In genomic region chr5:111755942-111756353, GRCh38 we compare ENCODE assay signal across 7 cellular contexts. TPM values are rescaled to one million over a fixed set of nuclear protein-coding genes. Genes with fewer than 3 reads are reported as not detected.
DNase-seq lines count a peak whose midpoint lies in the region; ATAC-seq, FAIRE-seq and TF ChIP-seq lines count a peak whose summit lies in the region.

No MANE protein-coding gene starts in this region.

- DNase-seq in GM23248 (peak; percentile 76), NCI-H526 treated with DMSO at 0.1 percent for 48 hours (lab: John Stamatoyannopoulos, UW) (peak; percentile 62), dorsolateral prefrontal cortex (no peak), natural killer cell (no peak), activated gamma-delta T cell (lab: John Stamatoyannopoulos, UW) (no peak), RCC 7860 (ENCODE audit: low spot score) (no peak), hepatic stellate cell (ENCODE audit: low spot score) (no peak)

- H3K9me3 ChIP-seq in GM23248 (ENCODE audit: low read depth): no peaks in the 10 kb centered on the region

- H4K20me1 ChIP-seq in GM23248 (ENCODE audit: insufficient read depth): no peaks in the 10 kb centered on the region

- no peak overlapping the region for H3K4me3 Mint-ChIP-seq in natural killer cell

- no peak overlapping the region for H2AFZ ChIP-seq in GM23248

- H3K27me3 ChIP-seq in GM23248 (replicated peaks; ENCODE audit: insufficient read depth): no peaks in the 10 kb centered on the region
- H3K27me3 ChIP-seq in dorsolateral prefrontal cortex: no peaks in the 10 kb centered on the region

- no peaks in the 10 kb centered on the region for H3K9me3 Mint-ChIP-seq in natural killer cell

- H3K27ac Mint-ChIP-seq in natural killer cell: peak overlapping the region; percentile 74 to 82

- in situ Hi-C loops in GM23248 (cut with MboI): loop anchor here (5.0 kb wide), 1 partner anchor 391 kb away; no protein-coding TSS in a partner anchor

- peak overlapping the region; percentile 96 for H3K9ac ChIP-seq in GM23248

- intact Hi-C loops in dorsolateral prefrontal cortex (cut with DNase I) (loop anchor here (10.0 kb wide), 2 partner anchors 369 to 409 kb away; no protein-coding TSS in a partner anchor), natural killer cell (cut with micrococcal nuclease) (loop anchor here (2.0 kb wide), 2 partner anchors 171 to 243 kb away; partner anchors contain the start of gene STARD4)

- FAIRE-seq in RCC 7860 (lab: Jason Lieb, UNC): no peak

- WGBS in GM23248 (ENCODE audit: low coverage in 1 of 2, low lambda C conversion rate in 2 of 2, missing lambda C conversion rate in 2 of 2), 2 experiments: 1 to 3% methylated on average over 5 of the region's 5 CpGs

- no peaks in the 10 kb centered on the region for H3K9me2 ChIP-seq in GM23248 (ENCODE audit: insufficient read depth)

- peak overlapping the region; percentile 93 for H3K27ac ChIP-seq in GM23248
- peak overlapping the region in 52 of 59 donors; percentile 1 to 94 (median 74) for H3K27ac ChIP-seq in dorsolateral prefrontal cortex

- peaks cover 30% of the 10 kb centered on the region for H3K4me1 ChIP-seq in GM23248 (ENCODE audit: insufficient read depth)

- no peaks in the 10 kb centered on the region for H3K27me3 Mint-ChIP-seq in natural killer cell (ENCODE audit: low read depth in 2 of 2)

- peak in 1 of 56 donors; percentile 3 for TF ChIP-seq CTCF in dorsolateral prefrontal cortex (IDR thresholded peaks at IDR 0.05 in 54 of 56, conservative IDR thresholded peaks at IDR 0.05 in 2 of 56; ENCODE audit: low read depth in 1 of 56, partially characterized antibody in 56 of 56)
- TF ChIP-seq CTCF in natural killer cell (IDR thresholded peaks at IDR 0.05): no peak

- peak overlapping the region; percentile 99 for H3K4me2 ChIP-seq in GM23248 (ENCODE audit: unreplicated experiment)

- ATAC-seq in natural killer cell: no peak

- peaks cover 16 to 24% of the 10 kb centered on the region in 2 donors for H3K4me1 Mint-ChIP-seq in natural killer cell

- no peaks in the 10 kb centered on the region for H3K36me3 Mint-ChIP-seq in natural killer cell

- peaks cover 60% of the 10 kb centered on the region for H3K79me2 ChIP-seq in GM23248 (ENCODE audit: insufficient read depth)

- H3K36me3 ChIP-seq in GM23248 (ENCODE audit: low read depth): peaks cover 47% of the 10 kb centered on the region

- H3F3A ChIP-seq in GM23248 (ENCODE audit: insufficient read depth): peaks cover 65% of the 10 kb centered on the region

- H3K4me3 ChIP-seq in GM23248 (peak overlapping the region; percentile 98), dorsolateral prefrontal cortex (peak overlapping the region in 56 of 59 donors; percentile 47 to 88 (median 73))

RNA-seq across cellular contexts. Expression of gene NREP, which starts 1.0 kb away (rescaled TPM):
- 1,282 and 1,485 TPM in 2 replicates for total RNA-seq in GM23248 (2014; rRNA removed; shearing (Covaris generic))
- polyA plus RNA-seq in GM23248 (2016; fragmentation: Nextera tagmentation; extraction: Ambion mirVana): 1,378 and 1,415 TPM in 2 replicates
- total RNA-seq in dorsolateral prefrontal cortex (100 to 1,000 TPM in 35 of 120 experiments, 10 to 100 TPM in 85; 34.6 to 131 (median 85.8) TPM), natural killer cell (1 to 10 TPM; 7.6 to 9.9 (median 8.4) TPM)

Comparison
In these comparisons a context has a peak if more than half of its experiments do, and no peak if none do; other contexts are left out.
1. DNase-seq: peak in GM23248 (single experiment) and NCI-H526 treated with DMSO at 0.1 percent for 48 hours (single experiment); none in dorsolateral prefrontal cortex (0 of 10), natural killer cell (single experiment), activated gamma-delta T cell (single experiment), RCC 7860 (single experiment) and hepatic stellate cell (single experiment).